In the genomic region with DNA sequence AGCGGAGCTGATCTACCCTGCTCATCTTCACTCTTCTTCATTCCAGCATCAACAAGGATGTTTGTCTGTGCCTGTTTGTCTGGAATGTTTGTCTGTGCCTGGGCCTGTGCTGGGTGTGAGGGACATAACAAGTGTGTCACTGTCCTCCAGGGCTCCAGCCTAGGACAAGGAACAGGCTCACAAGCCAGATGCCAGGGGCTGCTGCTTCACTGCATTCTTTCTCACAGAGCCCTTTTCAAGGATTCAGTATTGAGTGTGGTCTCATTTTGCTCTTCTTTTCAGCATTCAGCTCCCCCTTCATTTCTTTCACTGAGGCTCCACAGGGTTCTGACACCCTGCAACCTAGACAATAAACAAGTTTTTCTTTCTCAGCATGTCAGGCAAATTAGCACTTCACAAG, we compare ENCODE assay signal across 14 cellular contexts. TPM values are rescaled to one million over a fixed set of nuclear protein-coding genes. Genes with fewer than 3 reads are reported as not detected.
"Had no signal": no experiment of that assay in that cellular context is flagged by ENCODE, and none has a peak within 500 bp of the region (broad histone marks: within the 10 kb centered on the region; RNA-seq: fewer than 3 reads in every experiment).

No MANE protein-coding gene starts in this region.

- H3K36me3 ChIP-seq: sigmoid colon, thoracic aorta had no signal

- H3K4me3 ChIP-seq: dorsolateral prefrontal cortex, sigmoid colon, thoracic aorta had no signal

- H3K27ac Mint-ChIP-seq: activated CD4-positive, alpha-beta memory T cell treated with anti-CD3 and anti-CD28 coated beads, Interleukin-2, amount 10 ng/mL, durations not matched to agents 7 days and 5 days; activated CD4-positive, alpha-beta T cell treated with anti-CD3 and anti-CD28 coated beads for 36 hours; activated T-cell treated with anti-CD3 and anti-CD28 coated beads, Interleukin-2, amount 50 U/mL, for 24 hours; nephron; stimulated activated naive CD8-positive, alpha-beta T cell treated with anti-CD3 and anti-CD28 coated beads, Interleukin-15, amount 100 ng/mL, for 72 hours had no signal

- H3K4me1 Mint-ChIP-seq: activated CD4-positive, alpha-beta memory T cell treated with anti-CD3 and anti-CD28 coated beads, Interleukin-2, amount 10 ng/mL, durations not matched to agents 7 days and 5 days; activated CD4-positive, alpha-beta T cell treated with anti-CD3 and anti-CD28 coated beads for 36 hours; stimulated activated naive CD8-positive, alpha-beta T cell treated with anti-CD3 and anti-CD28 coated beads, Interleukin-15, amount 100 ng/mL, for 72 hours had no signal

- H3K9me3 ChIP-seq: sigmoid colon, thoracic aorta had no signal

- DNase-seq: activated CD4-positive, alpha-beta memory T cell treated with anti-CD3 and anti-CD28 coated beads, Interleukin-2, amount 10 ng/mL, durations not matched to agents 7 days and 5 days; activated CD4-positive, alpha-beta T cell treated with anti-CD3 and anti-CD28 coated beads for 36 hours; activated naive CD4-positive, alpha-beta T cell treated with anti-CD3 and anti-CD28 coated beads, Interleukin-2, amount 50 U/mL, for 16 hours; activated T-cell treated with anti-CD3 and anti-CD28 coated beads, Interleukin-2, amount 50 U/mL, for 24 hours; sigmoid colon; stimulated activated CD4-positive, alpha-beta T cell treated with anti-CD3 and anti-CD28 coated beads, Interleukin-1b, Interleukin-23, amount 100 ng/mL, for 48 hours; stimulated activated naive CD8-positive, alpha-beta T cell treated with anti-CD3 and anti-CD28 coated beads, Interleukin-15, amount 100 ng/mL, for 72 hours; T-helper 1 cell had no signal

- H3K27ac ChIP-seq: thoracic aorta, VCaP had no signal

- H3K9me3 Mint-ChIP-seq: activated CD4-positive, alpha-beta memory T cell treated with anti-CD3 and anti-CD28 coated beads, Interleukin-2, amount 10 ng/mL, durations not matched to agents 7 days and 5 days; activated T-cell treated with anti-CD3 and anti-CD28 coated beads, Interleukin-2, amount 50 U/mL, for 24 hours; stimulated activated naive CD8-positive, alpha-beta T cell treated with anti-CD3 and anti-CD28 coated beads, Interleukin-15, amount 100 ng/mL, for 72 hours had no signal

- H3K4me3 Mint-ChIP-seq: activated CD4-positive, alpha-beta memory T cell treated with anti-CD3 and anti-CD28 coated beads, Interleukin-2, amount 10 ng/mL, durations not matched to agents 7 days and 5 days; activated CD4-positive, alpha-beta T cell treated with anti-CD3 and anti-CD28 coated beads for 36 hours; activated T-cell treated with anti-CD3 and anti-CD28 coated beads, Interleukin-2, amount 50 U/mL, for 24 hours; nephron; stimulated activated naive CD8-positive, alpha-beta T cell treated with anti-CD3 and anti-CD28 coated beads, Interleukin-15, amount 100 ng/mL, for 72 hours had no signal

- H3K27me3 Mint-ChIP-seq: activated CD4-positive, alpha-beta memory T cell treated with anti-CD3 and anti-CD28 coated beads, Interleukin-2, amount 10 ng/mL, durations not matched to agents 7 days and 5 days; activated CD4-positive, alpha-beta T cell treated with anti-CD3 and anti-CD28 coated beads for 36 hours; activated T-cell treated with anti-CD3 and anti-CD28 coated beads, Interleukin-2, amount 50 U/mL, for 24 hours; stimulated activated naive CD8-positive, alpha-beta T cell treated with anti-CD3 and anti-CD28 coated beads, Interleukin-15, amount 100 ng/mL, for 72 hours had no signal

- ATAC-seq: activated CD4-positive, alpha-beta T cell treated with anti-CD3 and anti-CD28 coated beads for 36 hours had no signal

- H3K27me3 ChIP-seq: dorsolateral prefrontal cortex, sigmoid colon had no signal

RNA-seq across cellular contexts. Expression of a gene that starts 43.6 kb away (rescaled TPM):
- total RNA-seq: activated CD4-positive, alpha-beta memory T cell treated with anti-CD3 and anti-CD28 coated beads, Interleukin-2, amount 10 ng/mL, durations not matched to agents 7 days and 5 days; activated CD4-positive, alpha-beta T cell treated with anti-CD3 and anti-CD28 coated beads for 36 hours; esophagus mucosa; pulmonary artery endothelial cell had no signal
